Comparison of ENCODE assay signal across 23 cellular contexts in the genomic region with DNA sequence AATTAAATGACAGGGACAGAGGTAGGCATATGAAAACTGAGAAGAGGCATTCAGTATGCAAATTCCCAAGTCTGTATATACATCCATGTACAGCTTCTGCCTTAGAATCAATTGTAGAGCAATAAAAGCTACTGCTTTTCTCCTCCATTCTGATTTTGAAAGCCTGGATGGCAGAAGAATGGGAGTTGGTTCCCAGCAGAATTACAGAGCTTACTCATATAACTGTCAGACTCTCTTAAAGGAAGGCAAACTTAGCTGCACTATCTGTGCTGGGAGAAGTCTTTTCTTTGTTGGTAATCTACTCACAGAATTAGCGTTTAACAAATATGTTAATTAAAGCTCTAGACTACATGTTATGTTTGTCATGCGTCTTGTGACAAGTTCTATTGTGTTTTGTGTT.
A peak's percentile ranks its signal among the peaks of the same experiment; 100 is the strongest.
DNase-seq lines count a peak whose midpoint lies in the region; ATAC-seq and TF ChIP-seq lines count a peak whose summit lies in the region.
"Had no signal": no experiment of that assay in that cellular context is flagged by ENCODE, and none has a peak within 500 bp of the region (broad histone marks: within the 10 kb centered on the region; RNA-seq: fewer than 3 reads in every experiment).

No MANE protein-coding gene starts in this region.

- peak overlapping the region; percentile 19 for H3K9ac ChIP-seq in neural cell (ENCODE audit: low read length)
- H3K9ac ChIP-seq in smooth muscle cell (ENCODE audit: low read depth), result no peak overlapping the region
- H3K9ac ChIP-seq: BLaER1 treated with 17β-estradiol and CSF1 and Interleukin-3, amounts not matched to agents 10 nM and 100 nM had no signal

- H3K36me3 ChIP-seq in HAP-1 (replicated peaks) (no peaks in the 10 kb centered on the region), neural cell (ENCODE audit: insufficient read depth, low read length) (no peaks in the 10 kb centered on the region), smooth muscle cell (ENCODE audit: low read depth) (no peaks in the 10 kb centered on the region)
- H3K36me3 ChIP-seq: BLaER1 treated with 17β-estradiol and CSF1 and Interleukin-3, amounts not matched to agents 10 nM and 100 nM; MG63 had no signal

- H2AFZ ChIP-seq in neural cell (ENCODE audit: low read depth, low read length) (no peak overlapping the region), smooth muscle cell (ENCODE audit: low read depth) (peak overlapping the region; percentile 21)

- no peak for ATAC-seq in HG03097 (IDR thresholded peaks at IDR 0.05; ENCODE audit: low FRiP score, unreplicated experiment)
- ATAC-seq: A549 had no signal

- no peaks in the 10 kb centered on the region for H3K79me2 ChIP-seq in neural cell (replicated peaks; ENCODE audit: insufficient read depth, low read length)
- H3K79me2 ChIP-seq in smooth muscle cell (ENCODE audit: low read depth), result no peaks in the 10 kb centered on the region

- H3K4me1 ChIP-seq in HAP-1, result peaks cover 35% of the 10 kb centered on the region
- no peaks in the 10 kb centered on the region for H3K4me1 ChIP-seq in smooth muscle cell (ENCODE audit: low read depth)
- H3K4me1 ChIP-seq: A549; BLaER1 treated with 17β-estradiol and CSF1 and Interleukin-3, amounts not matched to agents 10 nM and 100 nM had no signal

- no peaks in the 10 kb centered on the region for H3K36me3 Mint-ChIP-seq in nephron progenitor cell (ENCODE audit: low read depth)

- no peaks in the 10 kb centered on the region for H3K27me3 Mint-ChIP-seq in nephron progenitor cell (ENCODE audit: low read depth, poor library complexity)
- H3K27me3 Mint-ChIP-seq: CD4-positive, alpha-beta T cell had no signal

- no peak overlapping the region for H3K4me3 Mint-ChIP-seq in nephron progenitor cell
- H3K4me3 Mint-ChIP-seq: CD4-positive, alpha-beta T cell had no signal

- H3K9me2 ChIP-seq in neural cell (ENCODE audit: insufficient read depth, low read length), result no peaks in the 10 kb centered on the region

- no peak overlapping the region for H3K4me3 ChIP-seq in HAP-1
- H3K4me3 ChIP-seq in neural cell (ENCODE audit: low read length), result peak overlapping the region; percentile 19
- no peak overlapping the region for H3K4me3 ChIP-seq in smooth muscle cell
- H3K4me3 ChIP-seq: A549; BLaER1 treated with 17β-estradiol and CSF1 and Interleukin-3, amounts not matched to agents 10 nM and 100 nM; MG63 had no signal

- no peaks in the 10 kb centered on the region for H3K9me3 Mint-ChIP-seq in nephron progenitor cell

- H3K27ac ChIP-seq in neural cell (ENCODE audit: low read length) (peak overlapping the region; percentile 58), smooth muscle cell (ENCODE audit: low read depth) (no peak overlapping the region)
- H3K27ac ChIP-seq: A549; BLaER1 treated with 17β-estradiol and CSF1 and Interleukin-3, amounts not matched to agents 10 nM and 100 nM; HL-60; RWPE1 had no signal

- TF ChIP-seq CTCF in neural cell (IDR thresholded peaks at IDR 0.05; ENCODE audit: poor library complexity, severe bottlenecking) (no peak), smooth muscle cell (IDR thresholded peaks at IDR 0.05; ENCODE audit: borderline replicate concordance, insufficient read depth, poor library complexity, severe bottlenecking) (no peak), nephron progenitor cell (IDR thresholded peaks at IDR 0.05) (no peak)

- no peaks in the 10 kb centered on the region for H3K27me3 ChIP-seq in HAP-1 (ENCODE audit: low read depth)
- no peaks in the 10 kb centered on the region for H3K27me3 ChIP-seq in neural cell (ENCODE audit: insufficient read depth, low read depth, low read length)
- no peaks in the 10 kb centered on the region for H3K27me3 ChIP-seq in smooth muscle cell (ENCODE audit: low read depth)
- H3K27me3 ChIP-seq: BLaER1 treated with 17β-estradiol and CSF1 and Interleukin-3, amounts not matched to agents 10 nM and 100 nM; MG63 had no signal

- H3K4me2 ChIP-seq in neural cell (ENCODE audit: low read length), result peak overlapping the region; percentile 3
- H3K4me2 ChIP-seq in smooth muscle cell, result no peak overlapping the region
- H3K4me2 ChIP-seq: A549; BLaER1 treated with 17β-estradiol and CSF1 and Interleukin-3, amounts not matched to agents 10 nM and 100 nM had no signal

- DNase-seq in HAP-1 (ENCODE audit: low spot score in 2 of 2), result peak; percentile 38 to 92
- peak; percentile 10 for DNase-seq in NCI-H526 treated with DMSO at 0.1 percent for 48 hours (lab: John Stamatoyannopoulos, UW)
- DNase-seq in smooth muscle cell (lab: John Stamatoyannopoulos, UW; ENCODE audit: unreplicated experiment), result no peak
- no peak for DNase-seq in nephron progenitor cell
- DNase-seq in EL, result no peak
- DNase-seq: AML-193; CD4-positive, alpha-beta T cell; COR-L47; DMS53; GOT3; HCEC 1CT; KG1; MG63; NCI-H1105 treated with DMSO at 0.1 percent for 48 hours; NCI-H1930; NCI-H2227 treated with DMSO at 0.1 percent for 48 hours; SHP77 had no signal

- no peak overlapping the region for H3K27ac Mint-ChIP-seq in nephron progenitor cell
- H3K27ac Mint-ChIP-seq: CD4-positive, alpha-beta T cell had no signal

- peaks cover 25% of the 10 kb centered on the region for H3K4me1 Mint-ChIP-seq in nephron progenitor cell

- in situ Hi-C loops in HAP-1 (cut with MboI; ENCODE audit: low sequenced_read_pairs), result no loop called here

- TF ChIP-seq RAD21 in neural cell (conservative IDR thresholded peaks at IDR 0.05), result no peak

- no peaks in the 10 kb centered on the region for H3F3A ChIP-seq in neural cell (ENCODE audit: insufficient read depth, low read length, poor library complexity, severe bottlenecking)
- H3F3A ChIP-seq in smooth muscle cell (ENCODE audit: low read depth), result no peaks in the 10 kb centered on the region

- H4K20me1 ChIP-seq in neural cell (ENCODE audit: insufficient read depth) (no peaks in the 10 kb centered on the region), smooth muscle cell (ENCODE audit: low read depth) (no peaks in the 10 kb centered on the region)
- H4K20me1 ChIP-seq: BLaER1 treated with 17β-estradiol and CSF1 and Interleukin-3, amounts not matched to agents 10 nM and 100 nM had no signal

- H3K9me3 ChIP-seq in HAP-1 (no peaks in the 10 kb centered on the region), neural cell (ENCODE audit: low read length) (no peaks in the 10 kb centered on the region), smooth muscle cell (replicated peaks; ENCODE audit: low read depth) (no peaks in the 10 kb centered on the region)
- H3K9me3 ChIP-seq: A549; BLaER1 treated with 17β-estradiol and CSF1 and Interleukin-3, amounts not matched to agents 10 nM and 100 nM; MG63 had no signal

- 53% methylated on average over 2 of the region's 2 CpGs for WGBS in smooth muscle cell (ENCODE audit: low lambda C conversion rate)

- no peak for TF ChIP-seq EP300 in neural cell (conservative IDR thresholded peaks at IDR 0.05; ENCODE audit: poor library complexity, severe bottlenecking)

TF ChIP-seq in neural cell, 6 proteins besides CTCF, POLR2A, EP300 and RAD21:
- TF ChIP-seq TAF1 (IDR thresholded peaks at IDR 0.05; ENCODE audit: low read depth), result no peak
- TF ChIP-seq, protein P1, sequence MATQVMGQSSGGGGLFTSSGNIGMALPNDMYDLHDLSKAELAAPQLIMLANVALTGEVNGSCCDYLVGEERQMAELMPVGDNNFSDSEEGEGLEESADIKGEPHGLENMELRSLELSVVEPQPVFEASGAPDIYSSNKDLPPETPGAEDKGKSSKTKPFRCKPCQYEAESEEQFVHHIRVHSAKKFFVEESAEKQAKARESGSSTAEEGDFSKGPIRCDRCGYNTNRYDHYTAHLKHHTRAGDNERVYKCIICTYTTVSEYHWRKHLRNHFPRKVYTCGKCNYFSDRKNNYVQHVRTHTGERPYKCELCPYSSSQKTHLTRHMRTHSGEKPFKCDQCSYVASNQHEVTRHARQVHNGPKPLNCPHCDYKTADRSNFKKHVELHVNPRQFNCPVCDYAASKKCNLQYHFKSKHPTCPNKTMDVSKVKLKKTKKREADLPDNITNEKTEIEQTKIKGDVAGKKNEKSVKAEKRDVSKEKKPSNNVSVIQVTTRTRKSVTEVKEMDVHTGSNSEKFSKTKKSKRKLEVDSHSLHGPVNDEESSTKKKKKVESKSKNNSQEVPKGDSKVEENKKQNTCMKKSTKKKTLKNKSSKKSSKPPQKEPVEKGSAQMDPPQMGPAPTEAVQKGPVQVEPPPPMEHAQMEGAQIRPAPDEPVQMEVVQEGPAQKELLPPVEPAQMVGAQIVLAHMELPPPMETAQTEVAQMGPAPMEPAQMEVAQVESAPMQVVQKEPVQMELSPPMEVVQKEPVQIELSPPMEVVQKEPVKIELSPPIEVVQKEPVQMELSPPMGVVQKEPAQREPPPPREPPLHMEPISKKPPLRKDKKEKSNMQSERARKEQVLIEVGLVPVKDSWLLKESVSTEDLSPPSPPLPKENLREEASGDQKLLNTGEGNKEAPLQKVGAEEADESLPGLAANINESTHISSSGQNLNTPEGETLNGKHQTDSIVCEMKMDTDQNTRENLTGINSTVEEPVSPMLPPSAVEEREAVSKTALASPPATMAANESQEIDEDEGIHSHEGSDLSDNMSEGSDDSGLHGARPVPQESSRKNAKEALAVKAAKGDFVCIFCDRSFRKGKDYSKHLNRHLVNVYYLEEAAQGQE (IDR thresholded peaks at IDR 0.05; ENCODE audit: borderline replicate concordance), result no peak
- peak; percentile 18 for TF ChIP-seq SMC3 (conservative IDR thresholded peaks at IDR 0.05; ENCODE audit: poor library complexity)
- TF ChIP-seq POLR2AphosphoS5 (IDR thresholded peaks at IDR 0.05), result peak; percentile 5
- TF ChIP-seq EZH2 (IDR thresholded peaks at IDR 0.05; ENCODE audit: borderline replicate concordance, insufficient read depth, low read length, poor library complexity, severe bottlenecking), result no peak

Comparison
In these comparisons a context has a peak if more than half of its experiments do, and no peak if none do; other contexts are left out.
1. DNase-seq: peak in HAP-1 (2 of 2) and NCI-H526 treated with DMSO at 0.1 percent for 48 hours (single experiment); none in smooth muscle cell (single experiment), nephron progenitor cell (single experiment) and EL (single experiment).